ENCODE assay signal across 16 cellular contexts in genomic region chr9:134647359-134648115, GRCh38. TPM values are rescaled to one million over a fixed set of nuclear protein-coding genes. Genes with fewer than 3 reads are reported as not detected.
A peak's percentile ranks its signal among the peaks of the same experiment; 100 is the strongest.
DNase-seq lines count a peak whose midpoint lies in the region; ATAC-seq and TF ChIP-seq lines count a peak whose summit lies in the region.
"Had no signal": no experiment of that assay in that cellular context is flagged by ENCODE, and none has a peak within 500 bp of the region (broad histone marks: within the 10 kb centered on the region; RNA-seq: fewer than 3 reads in every experiment).

No MANE protein-coding gene starts in this region.

- H3K9ac ChIP-seq in muscle layer of colon (ENCODE audit: low read length) = no peak overlapping the region

- intact Hi-C loops in left ventricle myocardium superior (cut with micrococcal nuclease) = no loop called here
- intact Hi-C loops in cardiac septum (cut with DNase I) = loop anchor here (5.0 to 10.0 kb wide), 2 partner anchors 40 to 483 kb away; partner anchors contain the start of gene RNU6ATAC
- intact Hi-C loops in uterus (cut with DNase I; ENCODE audit: low total_unique reads) = loop anchor here (10.0 kb wide), 1 partner anchor 193 kb away; no protein-coding TSS in a partner anchor

- TF ChIP-seq CTCF in coronary artery (IDR thresholded peaks at IDR 0.05) = no peak
- TF ChIP-seq CTCF in uterus (IDR thresholded peaks at IDR 0.05) = no peak

- peak; percentile 14 for DNase-seq in left ventricle myocardium superior
- no peak for DNase-seq in cardiac septum (ENCODE audit: low spot score)
- no peak for DNase-seq in coronary artery (ENCODE audit: low spot score)
- DNase-seq in uterus = peak in 1 of 2 donors; percentile 24
- no peak for DNase-seq in NCI-H2227 treated with DMSO at 0.1 percent for 48 hours (lab: John Stamatoyannopoulos, UW)
- DNase-seq in 8988T = no peak
- DNase-seq in NCI-H1092 treated with DMSO at 0.1 percent for 48 hours (lab: John Stamatoyannopoulos, UW) = no peak
- DNase-seq: activated CD4-positive, alpha-beta T cell treated with anti-CD3 and anti-CD28 coated beads, Interleukin-2, amount 50 U/mL, for 4 hours; activated naive CD4-positive, alpha-beta T cell treated with Interleukin-2 at 50 U/mL for 16 hours; anterior cingulate cortex; colonic mucosa; NCI-H146; stimulated activated CD4-positive, alpha-beta T cell treated with anti-CD3 and anti-CD28 coated beads, Interleukin-4, amount 100 ng/mL, for 4 hours had no signal

- no peak for TF ChIP-seq POLR2A in uterus (IDR thresholded peaks at IDR 0.05)

- H3K9me3 ChIP-seq in muscle layer of colon (ENCODE audit: low read length) (no peaks in the 10 kb centered on the region), uterus (no peaks in the 10 kb centered on the region)
- H3K9me3 ChIP-seq: colonic mucosa, left lung had no signal

- H3K27ac ChIP-seq in coronary artery (peak overlapping the region; percentile 19 to 98), muscle layer of colon (ENCODE audit: low read depth, low read length) (peak overlapping the region; percentile 67), uterus (peak overlapping the region; percentile 6 to 98)
- H3K27ac ChIP-seq: C4-2B, colonic mucosa, left lung had no signal

- H3K4me3 ChIP-seq in coronary artery (no peak overlapping the region), muscle layer of colon (ENCODE audit: low read depth in 1 of 2, low read length in 2 of 2) (peak overlapping the region in 1 of 2 donors; percentile 10), uterus (no peak overlapping the region)
- H3K4me3 ChIP-seq: colonic mucosa, left lung had no signal

- no peaks in the 10 kb centered on the region for H3K27me3 ChIP-seq in muscle layer of colon (ENCODE audit: control insufficient read depth in 1 of 2, insufficient read depth in 2 of 2, low read length in 2 of 2)
- H3K27me3 ChIP-seq in uterus = no peaks in the 10 kb centered on the region

- no peak for ATAC-seq in left ventricle myocardium superior
- ATAC-seq: left lung had no signal

- H3K4me1 ChIP-seq in muscle layer of colon (ENCODE audit: insufficient read depth, low read length) (peaks cover 61% of the 10 kb centered on the region), uterus (peaks cover 14 to 30% of the 10 kb centered on the region in 2 donors)
- H3K4me1 ChIP-seq: colonic mucosa had no signal

- H3K36me3 ChIP-seq in muscle layer of colon (ENCODE audit: insufficient read depth, low read length) (peaks cover 8% of the 10 kb centered on the region), uterus (no peaks in the 10 kb centered on the region)
- H3K36me3 ChIP-seq: colonic mucosa, left lung had no signal

RNA-seq across cellular contexts. Expression of gene COL5A1, which starts 5.9 kb away (rescaled TPM):
- 14.8 TPM for total RNA-seq in left ventricle myocardium superior
- 21.6 TPM for total RNA-seq in cardiac septum
- total RNA-seq in uterus = 100 to 1,000 TPM in 2 of 4 donors, 10 to 100 TPM in 2; 21.2 to 604 (median 129) TPM
